ENCODE assay signal across 17 cellular contexts in the genomic region with DNA sequence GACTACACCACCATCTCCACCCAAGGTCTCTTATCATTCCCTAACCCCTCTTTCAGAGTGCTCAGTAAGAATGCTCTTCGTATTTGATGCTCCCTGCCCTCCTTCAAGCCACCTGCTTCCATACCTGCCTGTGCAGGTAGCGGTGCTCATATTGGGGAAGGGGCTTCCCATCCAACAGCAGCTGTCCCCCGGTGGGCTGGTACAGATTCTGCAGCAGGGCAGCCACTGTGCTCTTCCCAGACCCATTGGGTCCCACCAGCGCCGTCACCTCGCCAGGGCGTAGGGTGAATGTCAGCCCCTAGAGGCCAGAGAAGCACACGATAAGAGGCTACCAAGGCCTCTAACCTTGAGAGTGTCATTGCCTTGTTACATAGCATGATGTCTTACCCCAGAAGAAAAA. TPM values are rescaled to one million over a fixed set of nuclear protein-coding genes. Genes with fewer than 3 reads are reported as not detected.
DNase-seq lines count a peak whose midpoint lies in the region; ATAC-seq and TF ChIP-seq lines count a peak whose summit lies in the region.
"Had no signal": no experiment of that assay in that cellular context is flagged by ENCODE, and none has a peak within 500 bp of the region (broad histone marks: within the 10 kb centered on the region; RNA-seq: fewer than 3 reads in every experiment).

No MANE protein-coding gene starts in this region.

- H3K36me3 Mint-ChIP-seq in activated CD8-positive, alpha-beta memory T cell treated with anti-CD3 and anti-CD28 coated beads, Interleukin-2, amount 10 ng/mL, durations not matched to agents 7 days and 5 days = peaks cover 89% of the 10 kb centered on the region
- H3K36me3 Mint-ChIP-seq in activated naive CD8-positive, alpha-beta T cell treated with anti-CD3 and anti-CD28 coated beads, Interleukin-2, amount 10 ng/mL, durations not matched to agents 7 days and 5 days = peaks cover 90% of the 10 kb centered on the region

- no peaks in the 10 kb centered on the region for H4K20me1 ChIP-seq in mammary epithelial cell (ENCODE audit: insufficient read depth, low read length)

- H3K9me3 ChIP-seq in mammary epithelial cell (replicated peaks; ENCODE audit: insufficient read depth, low read length) = no peaks in the 10 kb centered on the region
- H3K9me3 ChIP-seq: stomach had no signal

- intact Hi-C loops in posterior vena cava (cut with DNase I) = no loop called here
- intact Hi-C loops in mammary epithelial cell (cut with micrococcal nuclease) = no loop called here

- 93% methylated on average over 8 of the region's 8 CpGs for WGBS in mammary epithelial cell (ENCODE audit: low coverage, missing lambda C conversion rate)

- peaks cover 19% of the 10 kb centered on the region for H3K4me1 ChIP-seq in mammary epithelial cell (ENCODE audit: insufficient read depth, low read length)

- DNase-seq in activated CD8-positive, alpha-beta memory T cell treated with anti-CD3 and anti-CD28 coated beads, Interleukin-2, amount 10 ng/mL, durations not matched to agents 7 days and 5 days = no peak
- DNase-seq in activated CD8-positive, alpha-beta memory T cell treated with anti-CD3 and anti-CD28 coated beads, Interleukin-2, amount 50 U/mL, for 4 hours = no peak
- DNase-seq in activated naive CD8-positive, alpha-beta T cell treated with anti-CD3 and anti-CD28 coated beads, Interleukin-2, amount 10 ng/mL, durations not matched to agents 7 days and 5 days = no peak
- DNase-seq in posterior vena cava (ENCODE audit: low spot score) (peak; percentile 74), mammary epithelial cell (no peak)
- DNase-seq in stimulated activated naive CD4-positive, alpha-beta T cell treated with Interleukin-2 at 50 U/mL for 16 hours (lab: John Stamatoyannopoulos, UW) = no peak
- DNase-seq: central memory CD4-positive, alpha-beta T cell; DMS79 treated with DMSO at 0.1 percent for 48 hours; effector CD4-positive, alpha-beta T cell; islet precursor cell; Karpas-422; NCI-H1092 treated with DMSO at 0.1 percent for 48 hours; NCI-H748 treated with DMSO at 0.1 percent for 48 hours; nephron progenitor cell; stomach had no signal

- dilution Hi-C loops in mammary epithelial cell (cut with HindIII; ENCODE audit: low sequenced_read_pairs) = no loop called here

- peaks cover 12% of the 10 kb centered on the region for H3K79me2 ChIP-seq in mammary epithelial cell (ENCODE audit: insufficient read depth, low read length)

- no peak overlapping the region for H3K9ac ChIP-seq in mammary epithelial cell (ENCODE audit: insufficient read depth, low read length)

- no peak overlapping the region for H3K4me3 ChIP-seq in mammary epithelial cell (replicated peaks in 1 of 3; ENCODE audit: insufficient read depth in 1 of 3, low read depth in 2 of 3, low read length in 3 of 3)

- H2AFZ ChIP-seq in mammary epithelial cell (ENCODE audit: low read depth, low read length) = no peak overlapping the region

- CTCF ChIA-PET in activated CD8-positive, alpha-beta memory T cell treated with anti-CD3 and anti-CD28 coated beads, Interleukin-2, amount 10 ng/mL, durations not matched to agents 7 days and 5 days (lab: Charles Lee) = interaction anchor here (11.5 kb wide), 1 partner anchor 22 kb away, joined by 289 read pairs; no protein-coding TSS in a partner anchor
- CTCF ChIA-PET in mammary epithelial cell (lab: Charles Lee; ENCODE audit: low non-redundant PET) = no interaction called here

- H3K27me3 Mint-ChIP-seq in activated CD8-positive, alpha-beta memory T cell treated with anti-CD3 and anti-CD28 coated beads, Interleukin-2, amount 10 ng/mL, durations not matched to agents 7 days and 5 days = no peaks in the 10 kb centered on the region
- H3K27me3 Mint-ChIP-seq in activated naive CD8-positive, alpha-beta T cell treated with anti-CD3 and anti-CD28 coated beads, Interleukin-2, amount 10 ng/mL, durations not matched to agents 7 days and 5 days = no peaks in the 10 kb centered on the region

- in situ Hi-C loops in mammary epithelial cell (cut with MboI; ENCODE audit: low sequenced_read_pairs in 2 of 2) = no loop called here

- POLR2A ChIA-PET in activated naive CD8-positive, alpha-beta T cell treated with anti-CD3 and anti-CD28 coated beads, Interleukin-2, amount 10 ng/mL, durations not matched to agents 7 days and 5 days (lab: Charles Lee) = interaction anchor here (0.6 to 1.0 kb wide), 2 partner anchors 10 to 549 kb away, joined by 4 read pairs; no protein-coding TSS in a partner anchor

- no TSS peak for BruUV-seq in mammary epithelial cell (replicated peaks; lab: Mats Ljungman, UMichigan)

- H3K4me3 Mint-ChIP-seq in activated CD8-positive, alpha-beta memory T cell treated with anti-CD3 and anti-CD28 coated beads, Interleukin-2, amount 10 ng/mL, durations not matched to agents 7 days and 5 days = peak overlapping the region; percentile 26
- H3K4me3 Mint-ChIP-seq in activated naive CD8-positive, alpha-beta T cell treated with anti-CD3 and anti-CD28 coated beads, Interleukin-2, amount 10 ng/mL, durations not matched to agents 7 days and 5 days = peak overlapping the region; percentile 97
- H3K4me3 Mint-ChIP-seq: nephron progenitor cell had no signal

- peak overlapping the region; percentile 61 for H3K27ac Mint-ChIP-seq in activated CD8-positive, alpha-beta memory T cell treated with anti-CD3 and anti-CD28 coated beads, Interleukin-2, amount 10 ng/mL, durations not matched to agents 7 days and 5 days
- H3K27ac Mint-ChIP-seq in activated naive CD8-positive, alpha-beta T cell treated with anti-CD3 and anti-CD28 coated beads, Interleukin-2, amount 10 ng/mL, durations not matched to agents 7 days and 5 days = peak overlapping the region; percentile 100
- H3K27ac Mint-ChIP-seq: nephron progenitor cell had no signal

- no peak for TF ChIP-seq CTCF in mammary epithelial cell (conservative IDR thresholded peaks at IDR 0.05 in 1 of 2, IDR thresholded peaks at IDR 0.05 in 1 of 2; ENCODE audit: extremely low read depth in 1 of 2, insufficient read depth in 1 of 2, low read depth in 1 of 2, low read length in 2 of 2)

- no peak for ATAC-seq in activated CD8-positive, alpha-beta memory T cell treated with anti-CD3 and anti-CD28 coated beads, Interleukin-2, amount 10 ng/mL, durations not matched to agents 7 days and 5 days
- ATAC-seq in activated naive CD8-positive, alpha-beta T cell treated with anti-CD3 and anti-CD28 coated beads, Interleukin-2, amount 10 ng/mL, durations not matched to agents 7 days and 5 days (ENCODE audit: low read depth) = no peak
- ATAC-seq in HG02623 (IDR thresholded peaks at IDR 0.05; ENCODE audit: unreplicated experiment) = no peak

- H3K9me3 Mint-ChIP-seq in activated CD8-positive, alpha-beta memory T cell treated with anti-CD3 and anti-CD28 coated beads, Interleukin-2, amount 10 ng/mL, durations not matched to agents 7 days and 5 days (ENCODE audit: low read depth) = no peaks in the 10 kb centered on the region
- H3K9me3 Mint-ChIP-seq in activated naive CD8-positive, alpha-beta T cell treated with anti-CD3 and anti-CD28 coated beads, Interleukin-2, amount 10 ng/mL, durations not matched to agents 7 days and 5 days = no peaks in the 10 kb centered on the region
- H3K9me3 Mint-ChIP-seq: nephron progenitor cell had no signal

- peaks cover 18% of the 10 kb centered on the region for H3K36me3 ChIP-seq in mammary epithelial cell (ENCODE audit: insufficient read depth, low read length)

- TF ChIP-seq POLR2A in GM19099 (IDR thresholded peaks at IDR 0.05; ENCODE audit: extremely low read depth, insufficient read length, low read depth) = peak; percentile 15

- H3K4me1 Mint-ChIP-seq in activated CD8-positive, alpha-beta memory T cell treated with anti-CD3 and anti-CD28 coated beads, Interleukin-2, amount 10 ng/mL, durations not matched to agents 7 days and 5 days = peaks cover 57% of the 10 kb centered on the region
- H3K4me1 Mint-ChIP-seq in activated naive CD8-positive, alpha-beta T cell treated with anti-CD3 and anti-CD28 coated beads, Interleukin-2, amount 10 ng/mL, durations not matched to agents 7 days and 5 days = peaks cover 66% of the 10 kb centered on the region

- H3K4me2 ChIP-seq in mammary epithelial cell (ENCODE audit: insufficient read depth, low read depth, low read length) = no peak overlapping the region

- no peak overlapping the region for H3K27ac ChIP-seq in mammary epithelial cell (ENCODE audit: insufficient read depth, low read depth, low read length)
- H3K27ac ChIP-seq: stomach had no signal

- H3K27me3 ChIP-seq in mammary epithelial cell (ENCODE audit: insufficient read depth, low read length) = no peaks in the 10 kb centered on the region
- H3K27me3 ChIP-seq: stomach had no signal

RNA-seq across cellular contexts. Expression of gene PSMB8, which starts 3.9 kb away (rescaled TPM):
- 100 to 1,000 TPM; 461 to 464 TPM for total RNA-seq in activated CD8-positive, alpha-beta memory T cell treated with anti-CD3 and anti-CD28 coated beads, Interleukin-2, amount 10 ng/mL, durations not matched to agents 7 days and 5 days
- total RNA-seq in activated naive CD8-positive, alpha-beta T cell treated with anti-CD3 and anti-CD28 coated beads, Interleukin-2, amount 10 ng/mL, durations not matched to agents 7 days and 5 days = 100 to 1,000 TPM; 308 to 327 TPM
- 10 to 100 TPM; 37.7 to 42.8 TPM for total RNA-seq in posterior vena cava
- 10 to 100 TPM; 21.0 to 29.2 TPM for total RNA-seq in mammary epithelial cell
- 48.2 TPM for polyA plus RNA-seq in mammary epithelial cell
- 35.2 TPM for polyA minus RNA-seq in mammary epithelial cell

RNA-seq across cellular contexts. Expression of gene TAP1, which starts 5.7 kb away (rescaled TPM):
- 100 to 1,000 TPM; 407 to 417 TPM for total RNA-seq in activated CD8-positive, alpha-beta memory T cell treated with anti-CD3 and anti-CD28 coated beads, Interleukin-2, amount 10 ng/mL, durations not matched to agents 7 days and 5 days
- 100 to 1,000 TPM; 315 to 323 TPM for total RNA-seq in activated naive CD8-positive, alpha-beta T cell treated with anti-CD3 and anti-CD28 coated beads, Interleukin-2, amount 10 ng/mL, durations not matched to agents 7 days and 5 days
- total RNA-seq in posterior vena cava = 10 to 100 TPM; 30.2 to 47.3 TPM
- 10 to 100 TPM; 49.2 to 50.1 TPM for total RNA-seq in mammary epithelial cell
- 35.5 TPM for polyA plus RNA-seq in mammary epithelial cell
- 37.7 TPM for polyA minus RNA-seq in mammary epithelial cell

RNA-seq across cellular contexts. Expression of gene PSMB9, which starts 6.2 kb away (rescaled TPM):
- total RNA-seq in activated CD8-positive, alpha-beta memory T cell treated with anti-CD3 and anti-CD28 coated beads, Interleukin-2, amount 10 ng/mL, durations not matched to agents 7 days and 5 days = 100 to 1,000 TPM; 402 to 473 TPM
- 100 to 1,000 TPM; 353 to 356 TPM for total RNA-seq in activated naive CD8-positive, alpha-beta T cell treated with anti-CD3 and anti-CD28 coated beads, Interleukin-2, amount 10 ng/mL, durations not matched to agents 7 days and 5 days
- 10 to 100 TPM; 23.9 to 25.6 TPM for total RNA-seq in posterior vena cava
- total RNA-seq in mammary epithelial cell = 10 to 100 TPM in 1 of 2 donors, 1 to 10 TPM in 1; 2.7 to 10.1 TPM
- polyA plus RNA-seq in mammary epithelial cell = 19.0 TPM
- polyA minus RNA-seq in mammary epithelial cell = 10.5 TPM

RNA-seq across cellular contexts. Expression of gene TAP2, which starts 9.3 kb away (rescaled TPM):
- total RNA-seq in activated CD8-positive, alpha-beta memory T cell treated with anti-CD3 and anti-CD28 coated beads, Interleukin-2, amount 10 ng/mL, durations not matched to agents 7 days and 5 days = 100 to 1,000 TPM; 242 to 258 TPM
- 100 to 1,000 TPM; 209 to 210 TPM for total RNA-seq in activated naive CD8-positive, alpha-beta T cell treated with anti-CD3 and anti-CD28 coated beads, Interleukin-2, amount 10 ng/mL, durations not matched to agents 7 days and 5 days
- total RNA-seq in posterior vena cava (10 to 100 TPM; 23.3 to 27.4 TPM), mammary epithelial cell (10 to 100 TPM; 41.8 to 63.4 TPM)
- polyA plus RNA-seq in mammary epithelial cell = 23.4 TPM
- polyA minus RNA-seq in mammary epithelial cell = 143 TPM

RNA-seq across cellular contexts. Expression of gene HLA-DOB, which starts 31.0 kb away (rescaled TPM):
- 1 to 10 TPM; 2.7 to 3.9 TPM for total RNA-seq in activated CD8-positive, alpha-beta memory T cell treated with anti-CD3 and anti-CD28 coated beads, Interleukin-2, amount 10 ng/mL, durations not matched to agents 7 days and 5 days
- 1 to 10 TPM; 2.4 to 3.1 TPM for total RNA-seq in activated naive CD8-positive, alpha-beta T cell treated with anti-CD3 and anti-CD28 coated beads, Interleukin-2, amount 10 ng/mL, durations not matched to agents 7 days and 5 days
- total RNA-seq in posterior vena cava = under 1 TPM; 0.19 to 0.69 TPM
- total RNA-seq in mammary epithelial cell = 1 to 10 TPM; 5.5 to 8.3 TPM
- 13.3 TPM for polyA plus RNA-seq in mammary epithelial cell
- 20.0 TPM for polyA minus RNA-seq in mammary epithelial cell

Comparison
In these comparisons a context has a peak if more than half of its experiments do, and no peak if none do; other contexts are left out.
1. RNA of gene PSMB8, which starts 3.9 kb away (total RNA-seq): 461 to 464 TPM in activated CD8-positive, alpha-beta memory T cell treated with anti-CD3 and anti-CD28 coated beads, Interleukin-2, amount 10 ng/mL, durations not matched to agents 7 days and 5 days and 308 to 327 TPM in activated naive CD8-positive, alpha-beta T cell treated with anti-CD3 and anti-CD28 coated beads, Interleukin-2, amount 10 ng/mL, durations not matched to agents 7 days and 5 days; 37.7 to 42.8 TPM in posterior vena cava and 21.0 to 29.2 TPM in mammary epithelial cell; every median in the first group is over 4 times any median in the second.
2. RNA of gene TAP1, which starts 5.7 kb away (total RNA-seq): 407 to 417 TPM in activated CD8-positive, alpha-beta memory T cell treated with anti-CD3 and anti-CD28 coated beads, Interleukin-2, amount 10 ng/mL, durations not matched to agents 7 days and 5 days and 315 to 323 TPM in activated naive CD8-positive, alpha-beta T cell treated with anti-CD3 and anti-CD28 coated beads, Interleukin-2, amount 10 ng/mL, durations not matched to agents 7 days and 5 days; 49.2 to 50.1 TPM in mammary epithelial cell and 30.2 to 47.3 TPM in posterior vena cava; every median in the first group is over 4 times any median in the second.
3. RNA of gene PSMB9, which starts 6.2 kb away (total RNA-seq): 402 to 473 TPM in activated CD8-positive, alpha-beta memory T cell treated with anti-CD3 and anti-CD28 coated beads, Interleukin-2, amount 10 ng/mL, durations not matched to agents 7 days and 5 days and 353 to 356 TPM in activated naive CD8-positive, alpha-beta T cell treated with anti-CD3 and anti-CD28 coated beads, Interleukin-2, amount 10 ng/mL, durations not matched to agents 7 days and 5 days; 23.9 to 25.6 TPM in posterior vena cava and 2.7 to 10.1 TPM in mammary epithelial cell; every median in the first group is over 10 times any median in the second.